ENCODE assay signal across 7 cellular contexts in the genomic region with DNA sequence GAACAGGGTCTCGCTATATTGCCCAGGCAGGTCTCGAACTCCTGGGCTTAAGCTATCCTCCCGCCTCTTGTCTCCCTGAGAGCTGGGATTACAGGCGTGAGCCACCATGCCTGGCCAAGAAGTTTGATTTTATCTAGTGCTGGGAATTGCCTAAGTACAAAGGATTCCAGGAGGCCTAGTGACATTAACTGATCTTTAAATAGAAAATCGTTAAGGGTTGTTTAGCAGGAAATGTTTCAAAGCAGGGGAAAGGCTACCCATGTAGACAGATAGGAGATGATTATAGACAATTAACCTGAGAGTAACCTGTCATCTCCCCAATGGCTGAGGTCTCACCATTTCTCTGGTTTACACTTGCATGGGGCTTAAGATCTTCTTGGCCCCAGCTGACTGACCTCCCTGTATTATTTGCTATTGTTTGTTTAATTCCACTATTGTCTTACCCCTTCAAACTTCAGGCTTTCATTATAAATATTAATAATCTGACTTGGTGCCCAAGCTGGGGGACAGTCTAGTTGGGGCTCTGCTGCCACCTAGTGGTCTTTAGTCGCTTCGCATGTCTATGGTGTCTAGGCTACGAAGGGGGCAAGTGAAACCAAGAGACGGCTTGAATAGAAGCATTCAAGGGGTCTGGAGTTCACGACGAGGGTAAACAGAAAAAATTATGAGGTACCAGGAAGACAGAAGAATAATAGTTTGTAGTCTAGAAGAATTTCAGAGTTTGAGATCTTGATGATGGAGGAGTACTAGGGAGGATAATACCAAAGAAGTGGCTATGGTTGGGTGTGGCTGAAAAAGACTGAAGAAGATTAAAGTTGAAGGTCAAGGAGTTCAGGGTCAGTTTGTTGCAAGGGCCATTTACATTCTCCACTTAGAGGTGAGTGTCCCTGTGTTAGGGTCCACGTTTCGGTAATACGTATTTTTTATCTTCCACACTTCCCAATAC. TPM values are rescaled to one million over a fixed set of nuclear protein-coding genes. Genes with fewer than 3 reads are reported as not detected.
DNase-seq lines count a peak whose midpoint lies in the region; ATAC-seq and TF ChIP-seq lines count a peak whose summit lies in the region.

No MANE protein-coding gene starts in this region.

- WGBS in lower leg skin, 2 donors, result 32 to 33% methylated on average over 14 of the region's 14 CpGs

- no peak overlapping the region for H3K4me3 ChIP-seq in lower leg skin (ENCODE audit: low read depth, poor library complexity, severe bottlenecking)

- intact Hi-C loops in activated CD4-positive, alpha-beta T cell treated with anti-CD3 and anti-CD28 coated beads, Interleukin-2, amount 10 ng/mL, durations not matched to agents 24 days and 14 days (cut with micrococcal nuclease), result loop anchor here (1.0 to 2.0 kb wide), 3 partner anchors 92 to 174 kb away; partner anchors contain the start of gene AKR1B1
- intact Hi-C loops in lower leg skin (cut with DNase I; ENCODE audit: low total_unique reads), result loop anchor here (5.0 kb wide), 2 partner anchors 84 to 174 kb away; no protein-coding TSS in a partner anchor

- TF ChIP-seq POLR2A in lower leg skin (IDR thresholded peaks at IDR 0.05), result no peak

- H3K27ac Mint-ChIP-seq in activated CD4-positive, alpha-beta T cell treated with anti-CD3 and anti-CD28 coated beads, Interleukin-2, amount 10 ng/mL, durations not matched to agents 24 days and 14 days, result no peak overlapping the region

- no peaks in the 10 kb centered on the region for H3K36me3 Mint-ChIP-seq in activated CD4-positive, alpha-beta T cell treated with anti-CD3 and anti-CD28 coated beads, Interleukin-2, amount 10 ng/mL, durations not matched to agents 24 days and 14 days (ENCODE audit: low read depth)

- in situ Hi-C loops in GM13977 (cut with MboI; ENCODE audit: low pct_unique_long_range_greater_than_20kb, low sequenced_read_pairs, unreplicated experiment), result no loop called here

- peaks cover 3% of the 10 kb centered on the region for H3K4me1 Mint-ChIP-seq in activated CD4-positive, alpha-beta T cell treated with anti-CD3 and anti-CD28 coated beads, Interleukin-2, amount 10 ng/mL, durations not matched to agents 24 days and 14 days

- no peaks in the 10 kb centered on the region for H3K9me3 Mint-ChIP-seq in activated CD4-positive, alpha-beta T cell treated with anti-CD3 and anti-CD28 coated beads, Interleukin-2, amount 10 ng/mL, durations not matched to agents 24 days and 14 days

- H3K4me3 Mint-ChIP-seq in activated CD4-positive, alpha-beta T cell treated with anti-CD3 and anti-CD28 coated beads, Interleukin-2, amount 10 ng/mL, durations not matched to agents 24 days and 14 days, result peak overlapping the region; percentile 59

- peaks cover 40% of the 10 kb centered on the region for H3K27me3 Mint-ChIP-seq in activated CD4-positive, alpha-beta T cell treated with anti-CD3 and anti-CD28 coated beads, Interleukin-2, amount 10 ng/mL, durations not matched to agents 24 days and 14 days

- TF ChIP-seq CTCF in GM13977 (IDR thresholded peaks at IDR 0.05; ENCODE audit: extremely low read depth, insufficient read depth, missing control alignments) (peak; percentile 83), lower leg skin (IDR thresholded peaks at IDR 0.05) (peak in 1 of 3 donors; percentile 47)

- DNase-seq in GM13977 (ENCODE audit: low spot score) (peak; percentile 51), NCI-H2196 treated with DMSO at 0.1 percent for 48 hours (lab: John Stamatoyannopoulos, UW; ENCODE audit: unreplicated experiment) (peak; percentile 36), dedifferentiated amniotic fluid mesenchymal stem cell (ENCODE audit: extremely low spot score) (peak; percentile 73), lower leg skin (ENCODE audit: low spot score in 2 of 2) (peak; percentile 58 to 90)
- peak; percentile 87 for DNase-seq in activated CD4-positive, alpha-beta T cell treated with anti-CD3 and anti-CD28 coated beads, Interleukin-2, amount 10 ng/mL, durations not matched to agents 24 days and 14 days
- DNase-seq in stimulated activated CD4-positive, alpha-beta T cell treated with anti-CD3 and anti-CD28 coated beads, TNF-alpha, amount 100 ng/mL, for 48 hours (ENCODE audit: low read depth in 3 of 3), result peak; percentile 18 to 58 (median 33)

- ATAC-seq in HG02798 (IDR thresholded peaks at IDR 0.05; ENCODE audit: poor library complexity, unreplicated experiment), result peak; percentile 84

RNA-seq across cellular contexts. Expression of gene BPGM, which starts 40.4 kb away (rescaled TPM):
- total RNA-seq in activated CD4-positive, alpha-beta T cell treated with anti-CD3 and anti-CD28 coated beads, Interleukin-2, amount 10 ng/mL, durations not matched to agents 24 days and 14 days, result 22.3 and 22.6 TPM in 2 replicates
- 10 to 100 TPM; 11.9 to 15.5 (median 12.6) TPM for total RNA-seq in lower leg skin

RNA-seq across cellular contexts. Expression of gene AKR1B15, which starts 57.3 kb away (rescaled TPM):
- not detected in 2 replicates for total RNA-seq in activated CD4-positive, alpha-beta T cell treated with anti-CD3 and anti-CD28 coated beads, Interleukin-2, amount 10 ng/mL, durations not matched to agents 24 days and 14 days
- not detected for total RNA-seq in lower leg skin

Comparison
In these comparisons a context has a peak if more than half of its experiments do, and no peak if none do; other contexts are left out.
1. DNase-seq: peak in every context shown above with its lines; median percentile 87 in activated CD4-positive, alpha-beta T cell treated with anti-CD3 and anti-CD28 coated beads, Interleukin-2, amount 10 ng/mL, durations not matched to agents 24 days and 14 days; 74 in lower leg skin; 73 in dedifferentiated amniotic fluid mesenchymal stem cell; 51 in GM13977; 36 in NCI-H2196 treated with DMSO at 0.1 percent for 48 hours; 33 in stimulated activated CD4-positive, alpha-beta T cell treated with anti-CD3 and anti-CD28 coated beads, TNF-alpha, amount 100 ng/mL, for 48 hours.